In genomic region chr20:32467506-32468312, GRCh38 we compare ENCODE assay signal across 12 cellular contexts.
DNase-seq lines count a peak whose midpoint lies in the region; ATAC-seq and TF ChIP-seq lines count a peak whose summit lies in the region.
"Had no signal": no experiment of that assay in that cellular context is flagged by ENCODE, and none has a peak within 500 bp of the region (broad histone marks: within the 10 kb centered on the region; RNA-seq: fewer than 3 reads in every experiment).

No MANE protein-coding gene starts in this region.

- no peaks in the 10 kb centered on the region for H3K9me3 Mint-ChIP-seq in immature natural killer cell
- H3K9me3 Mint-ChIP-seq: activated naive CD4-positive, alpha-beta T cell treated with anti-CD3 and anti-CD28 coated beads for 36 hours; naive B cell had no signal

- peaks cover 32% of the 10 kb centered on the region for H4K20me1 ChIP-seq in osteoblast (ENCODE audit: insufficient read depth, low read length)

- H3K27me3 ChIP-seq in right cardiac atrium (ENCODE audit: control insufficient read depth, insufficient read depth) (no peaks in the 10 kb centered on the region), right atrium auricular region (no peaks in the 10 kb centered on the region), osteoblast (ENCODE audit: insufficient read depth, low read length) (no peaks in the 10 kb centered on the region)
- H3K27me3 ChIP-seq: testis had no signal

- no peak overlapping the region for H3K4me2 ChIP-seq in osteoblast (ENCODE audit: insufficient read depth, low read length)

- no peaks in the 10 kb centered on the region for H3K9me3 ChIP-seq in right cardiac atrium (ENCODE audit: control insufficient read depth, low read length)
- no peaks in the 10 kb centered on the region for H3K9me3 ChIP-seq in right atrium auricular region
- no peaks in the 10 kb centered on the region for H3K9me3 ChIP-seq in osteoblast (ENCODE audit: low read depth, low read length)
- H3K9me3 ChIP-seq: testis had no signal

- ATAC-seq in right cardiac atrium (no peak), GM18511 (IDR thresholded peaks at IDR 0.05; ENCODE audit: unreplicated experiment) (no peak)

- no peak overlapping the region for H3K4me3 Mint-ChIP-seq in immature natural killer cell
- H3K4me3 Mint-ChIP-seq: activated naive CD4-positive, alpha-beta T cell treated with anti-CD3 and anti-CD28 coated beads for 36 hours had no signal

- H3K4me3 ChIP-seq in right cardiac atrium (ENCODE audit: low read length) (no peak overlapping the region), right atrium auricular region (no peak overlapping the region), osteoblast (ENCODE audit: insufficient read depth, low read length) (no peak overlapping the region)
- H3K4me3 ChIP-seq: testis had no signal

- no peak overlapping the region for H2AFZ ChIP-seq in osteoblast (ENCODE audit: low read length)

- no peaks in the 10 kb centered on the region for H3K36me3 Mint-ChIP-seq in immature natural killer cell
- H3K36me3 Mint-ChIP-seq: naive B cell had no signal

- H3K27ac ChIP-seq in right cardiac atrium (ENCODE audit: low read length) (no peak overlapping the region), right atrium auricular region (no peak overlapping the region), osteoblast (ENCODE audit: low read depth, low read length) (no peak overlapping the region)
- H3K27ac ChIP-seq: testis had no signal

- TF ChIP-seq CTCF in right atrium auricular region (IDR thresholded peaks at IDR 0.05) = no peak
- TF ChIP-seq CTCF in osteoblast (IDR thresholded peaks at IDR 0.05; ENCODE audit: extremely low read depth, low read depth, low read length) = no peak

- intact Hi-C loops in right cardiac atrium (cut with DNase I) (no loop called here), head of caudate nucleus (cut with DNase I) (loop anchor here (2.0 kb wide), 1 partner anchor 15 kb away; no protein-coding TSS in a partner anchor)

- H3K36me3 ChIP-seq in right atrium auricular region = no peaks in the 10 kb centered on the region
- H3K36me3 ChIP-seq in osteoblast (ENCODE audit: insufficient read depth, low read length) = no peaks in the 10 kb centered on the region

- 92% methylated on average over 12 of the region's 12 CpGs for WGBS in right cardiac atrium

- H3K27me3 Mint-ChIP-seq in immature natural killer cell (ENCODE audit: low read depth in 3 of 3) = peaks cover 3 to 7% (median 6%) of the 10 kb centered on the region in 3 donors
- H3K27me3 Mint-ChIP-seq: naive B cell had no signal

- DNase-seq in right cardiac atrium = peak in 2 of 3 donors; percentile 66 to 68
- DNase-seq in right atrium auricular region (ENCODE audit: low spot score) = no peak
- DNase-seq in immature natural killer cell = no peak
- peak; percentile 75 for DNase-seq in osteoblast (ENCODE audit: insufficient read length, low spot score, missing footprints)
- no peak for DNase-seq in amniotic stem cell (lab: John Stamatoyannopoulos, UW)
- no peak for DNase-seq in stimulated activated naive CD4-positive, alpha-beta T cell treated with Interleukin-2 at 50 U/mL for 16 hours (lab: John Stamatoyannopoulos, UW)
- DNase-seq in head of caudate nucleus = no peak
- DNase-seq: activated naive CD4-positive, alpha-beta T cell treated with anti-CD3 and anti-CD28 coated beads for 36 hours; naive B cell; NCI-H2171 treated with DMSO at 0.1 percent for 48 hours; testis had no signal

- peaks cover 39% of the 10 kb centered on the region for H3K79me2 ChIP-seq in osteoblast (ENCODE audit: insufficient read depth, low read length)

- H3K4me1 Mint-ChIP-seq in immature natural killer cell = peaks cover 18 to 22% of the 10 kb centered on the region in 2 donors

- peak overlapping the region in 4 of 6 donors; percentile 5 to 42 (median 21) for H3K27ac Mint-ChIP-seq in immature natural killer cell
- H3K27ac Mint-ChIP-seq: activated naive CD4-positive, alpha-beta T cell treated with anti-CD3 and anti-CD28 coated beads for 36 hours; naive B cell had no signal

- peaks cover 9% of the 10 kb centered on the region for H3K4me1 ChIP-seq in right cardiac atrium (ENCODE audit: control insufficient read depth, insufficient read depth, low read length)
- H3K4me1 ChIP-seq in right atrium auricular region = peaks cover 0 to 89% of the 10 kb centered on the region in 2 donors
- peaks cover 6% of the 10 kb centered on the region for H3K4me1 ChIP-seq in osteoblast (ENCODE audit: insufficient read depth, low read length)

Comparison
In these comparisons a context has a peak if more than half of its experiments do, and no peak if none do; other contexts are left out.
1. DNase-seq: peak in right cardiac atrium (2 of 3) and osteoblast (single experiment); none in right atrium auricular region (single experiment), immature natural killer cell (0 of 3), amniotic stem cell (single experiment), stimulated activated naive CD4-positive, alpha-beta T cell treated with Interleukin-2 at 50 U/mL for 16 hours (single experiment) and head of caudate nucleus (0 of 42).